ENCODE assay signal across 1 cellular context in genomic region chr9:130693426-130694191, GRCh38.
TF ChIP-seq lines count a peak whose summit lies in the region.

Gene EXOSC2 (plus strand): TSS chr9:130693780. CDS start chr9:130693792, 12 bp downstream.

TF ChIP-seq in HepG2, 621 proteins besides CTCF, POLR2A, EP300 and RAD21 (continued from another document and continues in another):
- peak; percentile 99 for TF ChIP-seq FOXK1 (CRISPR knock-in tag; IDR thresholded peaks at IDR 0.05; ENCODE audit: borderline replicate concordance, low read depth)
- TF ChIP-seq SNAPC5 (CRISPR knock-in tag; IDR thresholded peaks at IDR 0.05; ENCODE audit: borderline replicate concordance), result no peak
- TF ChIP-seq, protein P1, sequence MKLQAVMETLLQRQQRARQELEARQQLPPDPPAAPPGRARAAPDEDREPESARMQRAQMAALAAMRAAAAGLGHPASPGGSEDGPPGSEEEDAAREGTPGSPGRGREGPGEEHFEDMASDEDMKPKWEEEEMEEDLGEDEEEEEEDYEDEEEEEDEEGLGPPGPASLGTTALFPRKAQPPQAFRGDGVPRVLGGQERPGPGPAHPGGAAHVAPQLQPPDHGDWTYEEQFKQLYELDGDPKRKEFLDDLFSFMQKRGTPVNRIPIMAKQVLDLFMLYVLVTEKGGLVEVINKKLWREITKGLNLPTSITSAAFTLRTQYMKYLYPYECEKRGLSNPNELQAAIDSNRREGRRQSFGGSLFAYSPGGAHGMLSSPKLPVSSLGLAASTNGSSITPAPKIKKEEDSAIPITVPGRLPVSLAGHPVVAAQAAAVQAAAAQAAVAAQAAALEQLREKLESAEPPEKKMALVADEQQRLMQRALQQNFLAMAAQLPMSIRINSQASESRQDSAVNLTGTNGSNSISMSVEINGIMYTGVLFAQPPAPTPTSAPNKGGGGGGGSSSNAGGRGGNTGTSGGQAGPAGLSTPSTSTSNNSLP (IDR thresholded peaks at IDR 0.05; ENCODE audit: low read depth, low read length), result 0 out of 2 replicates have a peak, but pooled peaks have one; percentile 9
- TF ChIP-seq ZNF776 (CRISPR knock-in tag; IDR thresholded peaks at IDR 0.05), result no peak
- peak; percentile 79; the same call in 1 of the 2 replicates for TF ChIP-seq KDM2A (CRISPR knock-in tag; IDR thresholded peaks at IDR 0.05; ENCODE audit: borderline replicate concordance, low read depth)
- peak; percentile 93 for TF ChIP-seq ZHX2 (IDR thresholded peaks at IDR 0.05; ENCODE audit: low read depth)
- TF ChIP-seq ZHX2 (CRISPR knock-in tag; IDR thresholded peaks at IDR 0.05; ENCODE audit: borderline replicate concordance), result no peak
- 0 out of 2 replicates have a peak, but pooled peaks have one; percentile 68 for TF ChIP-seq XBP1 (CRISPR knock-in tag; IDR thresholded peaks at IDR 0.05)
- no peak for TF ChIP-seq NR3C1 (CRISPR knock-in tag; IDR thresholded peaks at IDR 0.05)
- TF ChIP-seq, protein P2, sequence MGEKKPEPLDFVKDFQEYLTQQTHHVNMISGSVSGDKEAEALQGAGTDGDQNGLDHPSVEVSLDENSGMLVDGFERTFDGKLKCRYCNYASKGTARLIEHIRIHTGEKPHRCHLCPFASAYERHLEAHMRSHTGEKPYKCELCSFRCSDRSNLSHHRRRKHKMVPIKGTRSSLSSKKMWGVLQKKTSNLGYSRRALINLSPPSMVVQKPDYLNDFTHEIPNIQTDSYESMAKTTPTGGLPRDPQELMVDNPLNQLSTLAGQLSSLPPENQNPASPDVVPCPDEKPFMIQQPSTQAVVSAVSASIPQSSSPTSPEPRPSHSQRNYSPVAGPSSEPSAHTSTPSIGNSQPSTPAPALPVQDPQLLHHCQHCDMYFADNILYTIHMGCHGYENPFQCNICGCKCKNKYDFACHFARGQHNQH (CRISPR knock-in tag; IDR thresholded peaks at IDR 0.05), result peak; percentile 62
- TF ChIP-seq, protein P3, sequence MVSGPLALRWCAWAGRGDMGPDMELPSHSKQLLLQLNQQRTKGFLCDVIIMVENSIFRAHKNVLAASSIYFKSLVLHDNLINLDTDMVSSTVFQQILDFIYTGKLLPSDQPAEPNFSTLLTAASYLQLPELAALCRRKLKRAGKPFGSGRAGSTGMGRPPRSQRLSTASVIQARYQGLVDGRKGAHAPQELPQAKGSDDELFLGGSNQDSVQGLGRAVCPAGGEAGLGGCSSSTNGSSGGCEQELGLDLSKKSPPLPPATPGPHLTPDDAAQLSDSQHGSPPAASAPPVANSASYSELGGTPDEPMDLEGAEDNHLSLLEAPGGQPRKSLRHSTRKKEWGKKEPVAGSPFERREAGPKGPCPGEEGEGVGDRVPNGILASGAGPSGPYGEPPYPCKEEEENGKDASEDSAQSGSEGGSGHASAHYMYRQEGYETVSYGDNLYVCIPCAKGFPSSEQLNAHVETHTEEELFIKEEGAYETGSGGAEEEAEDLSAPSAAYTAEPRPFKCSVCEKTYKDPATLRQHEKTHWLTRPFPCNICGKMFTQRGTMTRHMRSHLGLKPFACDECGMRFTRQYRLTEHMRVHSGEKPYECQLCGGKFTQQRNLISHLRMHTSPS (CRISPR knock-in tag; IDR thresholded peaks at IDR 0.05; ENCODE audit: low read depth), result no peak
- no peak for TF ChIP-seq ZNF260 (CRISPR knock-in tag; IDR thresholded peaks at IDR 0.05; ENCODE audit: borderline replicate concordance, low read depth)
- TF ChIP-seq TFDP2 (CRISPR knock-in tag; IDR thresholded peaks at IDR 0.05), result peak; percentile 83
- TF ChIP-seq, protein P4, sequence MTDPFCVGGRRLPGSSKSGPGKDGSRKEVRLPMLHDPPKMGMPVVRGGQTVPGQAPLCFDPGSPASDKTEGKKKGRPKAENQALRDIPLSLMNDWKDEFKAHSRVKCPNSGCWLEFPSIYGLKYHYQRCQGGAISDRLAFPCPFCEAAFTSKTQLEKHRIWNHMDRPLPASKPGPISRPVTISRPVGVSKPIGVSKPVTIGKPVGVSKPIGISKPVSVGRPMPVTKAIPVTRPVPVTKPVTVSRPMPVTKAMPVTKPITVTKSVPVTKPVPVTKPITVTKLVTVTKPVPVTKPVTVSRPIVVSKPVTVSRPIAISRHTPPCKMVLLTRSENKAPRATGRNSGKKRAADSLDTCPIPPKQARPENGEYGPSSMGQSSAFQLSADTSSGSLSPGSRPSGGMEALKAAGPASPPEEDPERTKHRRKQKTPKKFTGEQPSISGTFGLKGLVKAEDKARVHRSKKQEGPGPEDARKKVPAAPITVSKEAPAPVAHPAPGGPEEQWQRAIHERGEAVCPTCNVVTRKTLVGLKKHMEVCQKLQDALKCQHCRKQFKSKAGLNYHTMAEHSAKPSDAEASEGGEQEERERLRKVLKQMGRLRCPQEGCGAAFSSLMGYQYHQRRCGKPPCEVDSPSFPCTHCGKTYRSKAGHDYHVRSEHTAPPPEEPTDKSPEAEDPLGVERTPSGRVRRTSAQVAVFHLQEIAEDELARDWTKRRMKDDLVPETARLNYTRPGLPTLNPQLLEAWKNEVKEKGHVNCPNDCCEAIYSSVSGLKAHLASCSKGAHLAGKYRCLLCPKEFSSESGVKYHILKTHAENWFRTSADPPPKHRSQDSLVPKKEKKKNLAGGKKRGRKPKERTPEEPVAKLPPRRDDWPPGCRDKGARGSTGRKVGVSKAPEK (CRISPR knock-in tag; IDR thresholded peaks at IDR 0.05; ENCODE audit: borderline replicate concordance), result no peak
- TF ChIP-seq MTA1 (CRISPR knock-in tag; IDR thresholded peaks at IDR 0.05; ENCODE audit: borderline replicate concordance), result no peak
- no peak for TF ChIP-seq JUN (CRISPR knock-in tag; IDR thresholded peaks at IDR 0.05)
- no peak for TF ChIP-seq ZNF30 (CRISPR knock-in tag; IDR thresholded peaks at IDR 0.05)
- TF ChIP-seq ZNF710 (CRISPR knock-in tag; IDR thresholded peaks at IDR 0.05; ENCODE audit: borderline replicate concordance), result no peak
- no peak for TF ChIP-seq ZNF652 (CRISPR knock-in tag; IDR thresholded peaks at IDR 0.05; ENCODE audit: borderline replicate concordance, low read depth)
- TF ChIP-seq ZNF720 (CRISPR knock-in tag; IDR thresholded peaks at IDR 0.05), result no peak
- TF ChIP-seq ZFP90 (CRISPR knock-in tag; IDR thresholded peaks at IDR 0.05; ENCODE audit: borderline replicate concordance), result peak; percentile 87; the same call in 1 of the 2 replicates
- TF ChIP-seq ZEB1 (IDR thresholded peaks at IDR 0.05; ENCODE audit: insufficient replicate concordance, low read depth), result no peak
- TF ChIP-seq PRDM10 (CRISPR knock-in tag; IDR thresholded peaks at IDR 0.05; ENCODE audit: low read depth), result no peak
- peak; percentile 28; the same call in 1 of the 2 replicates for TF ChIP-seq RXRB (CRISPR knock-in tag; IDR thresholded peaks at IDR 0.05; ENCODE audit: borderline replicate concordance)
- TF ChIP-seq SMARCE1 (IDR thresholded peaks at IDR 0.05; ENCODE audit: borderline replicate concordance), result no peak
- TF ChIP-seq ZNF576 (CRISPR knock-in tag; IDR thresholded peaks at IDR 0.05), result no peak
- TF ChIP-seq NCOR1 (IDR thresholded peaks at IDR 0.05; ENCODE audit: borderline replicate concordance, low read length), result peak; percentile 27; the same call in 1 of the 2 replicates
- TF ChIP-seq, protein P5, sequence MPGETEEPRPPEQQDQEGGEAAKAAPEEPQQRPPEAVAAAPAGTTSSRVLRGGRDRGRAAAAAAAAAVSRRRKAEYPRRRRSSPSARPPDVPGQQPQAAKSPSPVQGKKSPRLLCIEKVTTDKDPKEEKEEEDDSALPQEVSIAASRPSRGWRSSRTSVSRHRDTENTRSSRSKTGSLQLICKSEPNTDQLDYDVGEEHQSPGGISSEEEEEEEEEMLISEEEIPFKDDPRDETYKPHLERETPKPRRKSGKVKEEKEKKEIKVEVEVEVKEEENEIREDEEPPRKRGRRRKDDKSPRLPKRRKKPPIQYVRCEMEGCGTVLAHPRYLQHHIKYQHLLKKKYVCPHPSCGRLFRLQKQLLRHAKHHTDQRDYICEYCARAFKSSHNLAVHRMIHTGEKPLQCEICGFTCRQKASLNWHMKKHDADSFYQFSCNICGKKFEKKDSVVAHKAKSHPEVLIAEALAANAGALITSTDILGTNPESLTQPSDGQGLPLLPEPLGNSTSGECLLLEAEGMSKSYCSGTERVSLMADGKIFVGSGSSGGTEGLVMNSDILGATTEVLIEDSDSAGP (CRISPR knock-in tag; IDR thresholded peaks at IDR 0.05; ENCODE audit: borderline replicate concordance), result peak; percentile 80
